ENCODE assay signal across 14 cellular contexts in the genomic region with DNA sequence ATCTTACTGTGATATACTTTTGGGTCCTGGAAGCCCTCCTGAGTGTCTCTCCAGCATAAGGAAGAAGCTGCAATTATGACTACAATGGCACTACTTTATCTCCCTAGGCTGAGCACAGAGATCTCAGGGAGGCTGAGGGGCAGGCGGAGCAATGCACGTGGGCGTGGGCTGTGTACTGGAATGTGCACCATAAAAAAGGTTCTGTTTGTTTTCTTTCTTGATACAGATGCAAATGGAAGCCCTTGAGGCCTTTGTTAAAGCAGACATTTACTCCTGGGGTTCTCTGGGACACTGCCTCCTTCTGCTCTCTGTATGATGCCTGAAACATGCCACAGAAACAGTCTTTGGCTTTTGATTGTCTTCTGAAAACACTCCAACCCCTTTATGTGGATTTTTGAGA.
DNase-seq lines count a peak whose midpoint lies in the region; ATAC-seq lines count a peak whose summit lies in the region.
"Had no signal": no experiment of that assay in that cellular context is flagged by ENCODE, and none has a peak within 500 bp of the region (broad histone marks: within the 10 kb centered on the region; RNA-seq: fewer than 3 reads in every experiment).

No MANE protein-coding gene starts in this region.

- H3K36me3 ChIP-seq in HAP-1 (replicated peaks): no peaks in the 10 kb centered on the region
- H3K36me3 ChIP-seq in iPS-18a (ENCODE audit: control insufficient read depth, low read depth, low read length): no peaks in the 10 kb centered on the region
- H3K36me3 ChIP-seq: thoracic aorta had no signal

- peaks cover 3% of the 10 kb centered on the region; the same call in 1 of the 2 replicates for H3K9me3 ChIP-seq in HAP-1
- peaks cover 3% of the 10 kb centered on the region for H3K9me3 ChIP-seq in iPS-18a (ENCODE audit: control insufficient read depth, low read depth, low read length)
- H3K9me3 ChIP-seq: thoracic aorta had no signal

- no peak overlapping the region for H3K27ac ChIP-seq in iPS-18a (ENCODE audit: low read length)
- H3K27ac ChIP-seq: thoracic aorta, VCaP had no signal

- peaks cover 19% of the 10 kb centered on the region for H3K4me1 ChIP-seq in HAP-1
- peaks cover 14% of the 10 kb centered on the region for H3K4me1 ChIP-seq in iPS-18a (ENCODE audit: control insufficient read depth, low read depth, low read length)

- H3K4me1 Mint-ChIP-seq in activated T-cell treated with anti-CD3 and anti-CD28 coated beads, Interleukin-2, amount 50 U/mL, for 4 hours (ENCODE audit: low read depth): peaks cover 13% of the 10 kb centered on the region

- peak; percentile 89 to 99 for DNase-seq in HAP-1 (ENCODE audit: low spot score in 2 of 2)
- DNase-seq in SK-MEL-5 (ENCODE audit: low read depth, low spot score): peak; percentile 84
- no peak for DNase-seq in sciatic nerve (ENCODE audit: low spot score)
- DNase-seq in occipital lobe (lab: John Stamatoyannopoulos, UW): no peak
- DNase-seq in activated T-cell treated with anti-CD3 and anti-CD28 coated beads, Interleukin-2, amount 50 U/mL, for 4 hours: no peak
- DNase-seq in NAMALWA (ENCODE audit: low spot score): no peak
- DNase-seq: activated CD8-positive, alpha-beta memory T cell treated with anti-CD3 and anti-CD28 coated beads for 24 hours; activated naive CD4-positive, alpha-beta T cell; effector CD8-positive, alpha-beta T cell; kidney; NCI-H446 had no signal

- peak; percentile 70 for ATAC-seq in sciatic nerve
- ATAC-seq in activated T-cell treated with anti-CD3 and anti-CD28 coated beads, Interleukin-2, amount 50 U/mL, for 4 hours: no peak

- H3K9me3 Mint-ChIP-seq in activated T-cell treated with anti-CD3 and anti-CD28 coated beads, Interleukin-2, amount 50 U/mL, for 4 hours: no peaks in the 10 kb centered on the region

- no peaks in the 10 kb centered on the region for H3K27me3 Mint-ChIP-seq in activated T-cell treated with anti-CD3 and anti-CD28 coated beads, Interleukin-2, amount 50 U/mL, for 4 hours (ENCODE audit: low read depth)

- no peak overlapping the region for H3K4me3 Mint-ChIP-seq in activated T-cell treated with anti-CD3 and anti-CD28 coated beads, Interleukin-2, amount 50 U/mL, for 4 hours

- H3K27me3 ChIP-seq in HAP-1 (ENCODE audit: low read depth) (no peaks in the 10 kb centered on the region), iPS-18a (ENCODE audit: control insufficient read depth, insufficient read depth, low read length) (peaks cover 31% of the 10 kb centered on the region)

- intact Hi-C loops in sciatic nerve (cut with DNase I): loop anchor here (5.0 kb wide), 1 partner anchor 170 kb away; no protein-coding TSS in a partner anchor

- H3K4me3 ChIP-seq in HAP-1 (no peak overlapping the region), iPS-18a (ENCODE audit: low read length) (peak overlapping the region; percentile 18)
- H3K4me3 ChIP-seq: thoracic aorta had no signal

- H3K36me3 Mint-ChIP-seq in activated T-cell treated with anti-CD3 and anti-CD28 coated beads, Interleukin-2, amount 50 U/mL, for 4 hours (ENCODE audit: insufficient read depth): no peaks in the 10 kb centered on the region

- in situ Hi-C loops in HAP-1 (cut with MboI; ENCODE audit: low sequenced_read_pairs) (no loop called here), SK-MEL-5 (cut with HindIII; ENCODE audit: low pct_unique_long_range_greater_than_20kb, low sequenced_read_pairs) (no loop called here)

- H3K9ac ChIP-seq in iPS-18a (ENCODE audit: low read length): no peak overlapping the region

Comparison
In these comparisons a context has a peak if more than half of its experiments do, and no peak if none do; other contexts are left out.
1. DNase-seq: peak in HAP-1 (2 of 2) and SK-MEL-5 (single experiment); none in sciatic nerve (single experiment), occipital lobe (single experiment), activated T-cell treated with anti-CD3 and anti-CD28 coated beads, Interleukin-2, amount 50 U/mL, for 4 hours (single experiment) and NAMALWA (single experiment).